Comparison of ENCODE assay signal across 8 cellular contexts in genomic region chr12:63826002-63826585, GRCh38. TPM values are rescaled to one million over a fixed set of nuclear protein-coding genes. Genes with fewer than 3 reads are reported as not detected.
DNase-seq lines count a peak whose midpoint lies in the region; ATAC-seq and TF ChIP-seq lines count a peak whose summit lies in the region.

No MANE protein-coding gene starts in this region.

- H3K4me1 ChIP-seq in upper lobe of left lung: peaks cover 0 to 7% (median 2%) of the 10 kb centered on the region in 4 donors

- DNase-seq in NCI-H2227 (lab: John Stamatoyannopoulos, UW; ENCODE audit: unreplicated experiment) (peak; percentile 72), astrocyte of the spinal cord (ENCODE audit: low read depth, low spot score) (peak; percentile 68), iPS-NIHi7 (ENCODE audit: extremely low spot score) (peak; percentile 64), upper lobe of left lung (no peak)
- DNase-seq in stimulated activated CD4-positive, alpha-beta T cell treated with anti-CD3 and anti-CD28 coated beads, Interleukin-12 subunit alpha, Interleukin-12 subunit beta, amount 100 ng/mL, for 4 hours: no peak

- no peaks in the 10 kb centered on the region for H3K9me3 ChIP-seq in upper lobe of left lung

- H3K4me3 ChIP-seq in astrocyte of the spinal cord (ENCODE audit: low read depth, low read length) (no peak overlapping the region), upper lobe of left lung (no peak overlapping the region)

- H3K27ac ChIP-seq in 22Rv1 (no peak overlapping the region), upper lobe of left lung (no peak overlapping the region)

- H3K36me3 ChIP-seq in upper lobe of left lung: no peaks in the 10 kb centered on the region

- WGBS in upper lobe of left lung, 2 donors: 17 to 34% methylated on average over 4 of the region's 4 CpGs

- TF ChIP-seq CTCF in 22Rv1 (IDR thresholded peaks at IDR 0.05): peak; percentile 94
- peak; percentile 54 for TF ChIP-seq CTCF in GM12874 (IDR thresholded peaks at IDR 0.05; ENCODE audit: insufficient read depth, low read depth, low read length)
- TF ChIP-seq CTCF in astrocyte of the spinal cord (IDR thresholded peaks at IDR 0.05; ENCODE audit: low read depth, low read length): peak; percentile 85
- peak; percentile 47 to 75 (median 66) for TF ChIP-seq CTCF in upper lobe of left lung (IDR thresholded peaks at IDR 0.05)

- in situ Hi-C loops in astrocyte of the spinal cord (cut with HindIII; ENCODE audit: low sequenced_read_pairs): no loop called here

- no peaks in the 10 kb centered on the region for H3K27me3 ChIP-seq in upper lobe of left lung

- no peak for TF ChIP-seq POLR2A in upper lobe of left lung (IDR thresholded peaks at IDR 0.05)

- ATAC-seq in HG02885 (IDR thresholded peaks at IDR 0.05; ENCODE audit: poor library complexity, unreplicated experiment) (peak; percentile 90), upper lobe of left lung (ENCODE audit: low FRiP score in 2 of 2) (peak in 1 of 2 donors; percentile 83)

- no peak for TF ChIP-seq EP300 in upper lobe of left lung (IDR thresholded peaks at IDR 0.05)

RNA-seq across cellular contexts. Expression of gene SRGAP1, which starts 18.4 kb away (rescaled TPM):
- 10 to 100 TPM in 3 of 6 donors, 1 to 10 TPM in 3; 4.7 to 36.7 (median 14.0) TPM for total RNA-seq in upper lobe of left lung

RNA-seq across cellular contexts. Expression of gene RXYLT1, which starts 46.4 kb away (rescaled TPM):
- 10 to 100 TPM in 5 of 6 donors, 1 to 10 TPM in 1; 5.2 to 15.4 (median 12.6) TPM for total RNA-seq in upper lobe of left lung

Comparison
In these comparisons a context has a peak if more than half of its experiments do, and no peak if none do; other contexts are left out.
1. DNase-seq: peak in NCI-H2227 (single experiment), astrocyte of the spinal cord (single experiment) and iPS-NIHi7 (single experiment); none in upper lobe of left lung (0 of 2) and stimulated activated CD4-positive, alpha-beta T cell treated with anti-CD3 and anti-CD28 coated beads, Interleukin-12 subunit alpha, Interleukin-12 subunit beta, amount 100 ng/mL, for 4 hours (single experiment).
2. Peak in every context shown above with its lines, with median percentiles within 50 percentile points of each other: CTCF ChIP-seq.